Comparison of ENCODE assay signal across 1 cellular context in the genomic region with DNA sequence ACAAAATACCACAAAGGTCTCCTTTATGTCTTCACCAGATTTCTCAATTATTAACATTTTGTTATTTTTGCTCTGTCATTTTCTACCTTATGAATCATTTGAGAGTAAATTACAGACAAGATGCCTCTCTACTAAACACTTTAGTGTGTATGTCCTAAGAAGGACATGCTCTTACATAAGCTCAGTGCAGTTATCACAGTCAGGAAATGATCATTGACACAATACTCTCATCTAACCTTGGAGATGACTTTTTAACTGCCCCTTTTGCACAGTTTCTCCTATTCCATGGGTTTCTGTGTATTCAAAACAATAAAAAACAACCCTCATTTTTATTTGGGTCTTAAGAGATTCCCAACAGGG.
TF ChIP-seq lines count a peak whose summit lies in the region.

No MANE protein-coding gene starts in this region.

TF ChIP-seq in HepG2, 621 proteins besides CTCF, POLR2A, EP300 and RAD21:
- TF ChIP-seq, protein P1, sequence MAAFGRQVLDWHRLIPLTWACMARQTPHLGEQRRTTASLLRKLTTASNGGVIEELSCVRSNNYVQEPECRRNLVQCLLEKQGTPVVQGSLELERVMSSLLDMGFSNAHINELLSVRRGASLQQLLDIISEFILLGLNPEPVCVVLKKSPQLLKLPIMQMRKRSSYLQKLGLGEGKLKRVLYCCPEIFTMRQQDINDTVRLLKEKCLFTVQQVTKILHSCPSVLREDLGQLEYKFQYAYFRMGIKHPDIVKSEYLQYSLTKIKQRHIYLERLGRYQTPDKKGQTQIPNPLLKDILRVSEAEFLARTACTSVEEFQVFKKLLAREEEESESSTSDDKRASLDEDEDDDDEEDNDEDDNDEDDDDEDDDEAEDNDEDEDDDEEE (CRISPR knock-in tag; IDR thresholded peaks at IDR 0.05): no peak
- TF ChIP-seq TBL1XR1 (IDR thresholded peaks at IDR 0.05; ENCODE audit: borderline replicate concordance, low read length, partially characterized antibody) (no peak), CENPT (CRISPR knock-in tag; IDR thresholded peaks at IDR 0.05; ENCODE audit: low read depth) (no peak), SAFB2 (CRISPR knock-in tag; IDR thresholded peaks at IDR 0.05; ENCODE audit: borderline replicate concordance, low read depth) (no peak), ZNF530 (CRISPR knock-in tag; IDR thresholded peaks at IDR 0.05; ENCODE audit: low read depth) (no peak), ZNF550 (CRISPR knock-in tag; IDR thresholded peaks at IDR 0.05; ENCODE audit: borderline replicate concordance) (no peak), KDM4B (CRISPR knock-in tag; IDR thresholded peaks at IDR 0.05) (no peak), FOXK1 (CRISPR knock-in tag; IDR thresholded peaks at IDR 0.05; ENCODE audit: borderline replicate concordance, low read depth) (no peak), MXD4 (CRISPR knock-in tag; IDR thresholded peaks at IDR 0.05) (no peak), ZNF883 (CRISPR knock-in tag; IDR thresholded peaks at IDR 0.05; ENCODE audit: not compliant biosample characterization) (no peak), ZNF12 (CRISPR knock-in tag; IDR thresholded peaks at IDR 0.05) (no peak), RXRB (CRISPR knock-in tag; IDR thresholded peaks at IDR 0.05; ENCODE audit: borderline replicate concordance) (no peak), AGO2 (optimal IDR thresholded peaks at IDR 0.05; ENCODE audit: low read depth, low read length) (no peak), KLF16 (CRISPR knock-in tag; IDR thresholded peaks at IDR 0.05) (no peak)
- TF ChIP-seq, protein P2, sequence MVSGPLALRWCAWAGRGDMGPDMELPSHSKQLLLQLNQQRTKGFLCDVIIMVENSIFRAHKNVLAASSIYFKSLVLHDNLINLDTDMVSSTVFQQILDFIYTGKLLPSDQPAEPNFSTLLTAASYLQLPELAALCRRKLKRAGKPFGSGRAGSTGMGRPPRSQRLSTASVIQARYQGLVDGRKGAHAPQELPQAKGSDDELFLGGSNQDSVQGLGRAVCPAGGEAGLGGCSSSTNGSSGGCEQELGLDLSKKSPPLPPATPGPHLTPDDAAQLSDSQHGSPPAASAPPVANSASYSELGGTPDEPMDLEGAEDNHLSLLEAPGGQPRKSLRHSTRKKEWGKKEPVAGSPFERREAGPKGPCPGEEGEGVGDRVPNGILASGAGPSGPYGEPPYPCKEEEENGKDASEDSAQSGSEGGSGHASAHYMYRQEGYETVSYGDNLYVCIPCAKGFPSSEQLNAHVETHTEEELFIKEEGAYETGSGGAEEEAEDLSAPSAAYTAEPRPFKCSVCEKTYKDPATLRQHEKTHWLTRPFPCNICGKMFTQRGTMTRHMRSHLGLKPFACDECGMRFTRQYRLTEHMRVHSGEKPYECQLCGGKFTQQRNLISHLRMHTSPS (CRISPR knock-in tag; IDR thresholded peaks at IDR 0.05; ENCODE audit: low read depth): no peak
- TF ChIP-seq, protein P3, sequence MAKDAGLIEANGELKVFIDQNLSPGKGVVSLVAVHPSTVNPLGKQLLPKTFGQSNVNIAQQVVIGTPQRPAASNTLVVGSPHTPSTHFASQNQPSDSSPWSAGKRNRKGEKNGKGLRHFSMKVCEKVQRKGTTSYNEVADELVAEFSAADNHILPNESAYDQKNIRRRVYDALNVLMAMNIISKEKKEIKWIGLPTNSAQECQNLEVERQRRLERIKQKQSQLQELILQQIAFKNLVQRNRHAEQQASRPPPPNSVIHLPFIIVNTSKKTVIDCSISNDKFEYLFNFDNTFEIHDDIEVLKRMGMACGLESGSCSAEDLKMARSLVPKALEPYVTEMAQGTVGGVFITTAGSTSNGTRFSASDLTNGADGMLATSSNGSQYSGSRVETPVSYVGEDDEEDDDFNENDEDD (CRISPR knock-in tag; IDR thresholded peaks at IDR 0.05; ENCODE audit: borderline replicate concordance): no peak
- TF ChIP-seq, protein P4, sequence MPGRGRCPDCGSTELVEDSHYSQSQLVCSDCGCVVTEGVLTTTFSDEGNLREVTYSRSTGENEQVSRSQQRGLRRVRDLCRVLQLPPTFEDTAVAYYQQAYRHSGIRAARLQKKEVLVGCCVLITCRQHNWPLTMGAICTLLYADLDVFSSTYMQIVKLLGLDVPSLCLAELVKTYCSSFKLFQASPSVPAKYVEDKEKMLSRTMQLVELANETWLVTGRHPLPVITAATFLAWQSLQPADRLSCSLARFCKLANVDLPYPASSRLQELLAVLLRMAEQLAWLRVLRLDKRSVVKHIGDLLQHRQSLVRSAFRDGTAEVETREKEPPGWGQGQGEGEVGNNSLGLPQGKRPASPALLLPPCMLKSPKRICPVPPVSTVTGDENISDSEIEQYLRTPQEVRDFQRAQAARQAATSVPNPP (CRISPR knock-in tag; IDR thresholded peaks at IDR 0.05): no peak
- TF ChIP-seq, protein P5, sequence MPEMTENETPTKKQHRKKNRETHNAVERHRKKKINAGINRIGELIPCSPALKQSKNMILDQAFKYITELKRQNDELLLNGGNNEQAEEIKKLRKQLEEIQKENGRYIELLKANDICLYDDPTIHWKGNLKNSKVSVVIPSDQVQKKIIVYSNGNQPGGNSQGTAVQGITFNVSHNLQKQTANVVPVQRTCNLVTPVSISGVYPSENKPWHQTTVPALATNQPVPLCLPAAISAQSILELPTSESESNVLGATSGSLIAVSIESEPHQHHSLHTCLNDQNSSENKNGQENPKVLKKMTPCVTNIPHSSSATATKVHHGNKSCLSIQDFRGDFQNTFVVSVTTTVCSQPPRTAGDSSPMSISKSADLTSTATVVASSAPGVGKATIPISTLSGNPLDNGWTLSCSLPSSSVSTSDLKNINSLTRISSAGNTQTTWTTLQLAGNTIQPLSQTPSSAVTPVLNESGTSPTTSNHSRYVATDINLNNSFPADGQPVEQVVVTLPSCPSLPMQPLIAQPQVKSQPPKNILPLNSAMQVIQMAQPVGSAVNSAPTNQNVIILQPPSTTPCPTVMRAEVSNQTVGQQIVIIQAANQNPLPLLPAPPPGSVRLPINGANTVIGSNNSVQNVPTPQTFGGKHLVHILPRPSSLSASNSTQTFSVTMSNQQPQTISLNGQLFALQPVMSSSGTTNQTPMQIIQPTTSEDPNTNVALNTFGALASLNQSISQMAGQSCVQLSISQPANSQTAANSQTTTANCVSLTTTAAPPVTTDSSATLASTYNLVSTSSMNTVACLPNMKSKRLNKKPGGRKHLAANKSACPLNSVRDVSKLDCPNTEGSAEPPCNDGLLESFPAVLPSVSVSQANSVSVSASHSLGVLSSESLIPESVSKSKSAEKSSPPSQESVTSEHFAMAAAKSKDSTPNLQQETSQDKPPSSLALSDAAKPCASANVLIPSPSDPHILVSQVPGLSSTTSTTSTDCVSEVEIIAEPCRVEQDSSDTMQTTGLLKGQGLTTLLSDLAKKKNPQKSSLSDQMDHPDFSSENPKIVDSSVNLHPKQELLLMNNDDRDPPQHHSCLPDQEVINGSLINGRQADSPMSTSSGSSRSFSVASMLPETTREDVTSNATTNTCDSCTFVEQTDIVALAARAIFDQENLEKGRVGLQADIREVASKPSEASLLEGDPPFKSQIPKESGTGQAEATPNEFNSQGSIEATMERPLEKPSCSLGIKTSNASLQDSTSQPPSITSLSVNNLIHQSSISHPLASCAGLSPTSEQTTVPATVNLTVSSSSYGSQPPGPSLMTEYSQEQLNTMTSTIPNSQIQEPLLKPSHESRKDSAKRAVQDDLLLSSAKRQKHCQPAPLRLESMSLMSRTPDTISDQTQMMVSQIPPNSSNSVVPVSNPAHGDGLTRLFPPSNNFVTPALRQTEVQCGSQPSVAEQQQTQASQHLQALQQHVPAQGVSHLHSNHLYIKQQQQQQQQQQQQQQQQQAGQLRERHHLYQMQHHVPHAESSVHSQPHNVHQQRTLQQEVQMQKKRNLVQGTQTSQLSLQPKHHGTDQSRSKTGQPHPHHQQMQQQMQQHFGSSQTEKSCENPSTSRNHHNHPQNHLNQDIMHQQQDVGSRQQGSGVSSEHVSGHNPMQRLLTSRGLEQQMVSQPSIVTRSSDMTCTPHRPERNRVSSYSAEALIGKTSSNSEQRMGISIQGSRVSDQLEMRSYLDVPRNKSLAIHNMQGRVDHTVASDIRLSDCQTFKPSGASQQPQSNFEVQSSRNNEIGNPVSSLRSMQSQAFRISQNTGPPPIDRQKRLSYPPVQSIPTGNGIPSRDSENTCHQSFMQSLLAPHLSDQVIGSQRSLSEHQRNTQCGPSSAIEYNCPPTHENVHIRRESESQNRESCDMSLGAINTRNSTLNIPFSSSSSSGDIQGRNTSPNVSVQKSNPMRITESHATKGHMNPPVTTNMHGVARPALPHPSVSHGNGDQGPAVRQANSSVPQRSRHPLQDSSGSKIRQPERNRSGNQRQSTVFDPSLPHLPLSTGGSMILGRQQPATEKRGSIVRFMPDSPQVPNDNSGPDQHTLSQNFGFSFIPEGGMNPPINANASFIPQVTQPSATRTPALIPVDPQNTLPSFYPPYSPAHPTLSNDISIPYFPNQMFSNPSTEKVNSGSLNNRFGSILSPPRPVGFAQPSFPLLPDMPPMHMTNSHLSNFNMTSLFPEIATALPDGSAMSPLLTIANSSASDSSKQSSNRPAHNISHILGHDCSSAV (CRISPR knock-in tag; IDR thresholded peaks at IDR 0.05; ENCODE audit: borderline replicate concordance): no peak
- TF ChIP-seq, protein P6, sequence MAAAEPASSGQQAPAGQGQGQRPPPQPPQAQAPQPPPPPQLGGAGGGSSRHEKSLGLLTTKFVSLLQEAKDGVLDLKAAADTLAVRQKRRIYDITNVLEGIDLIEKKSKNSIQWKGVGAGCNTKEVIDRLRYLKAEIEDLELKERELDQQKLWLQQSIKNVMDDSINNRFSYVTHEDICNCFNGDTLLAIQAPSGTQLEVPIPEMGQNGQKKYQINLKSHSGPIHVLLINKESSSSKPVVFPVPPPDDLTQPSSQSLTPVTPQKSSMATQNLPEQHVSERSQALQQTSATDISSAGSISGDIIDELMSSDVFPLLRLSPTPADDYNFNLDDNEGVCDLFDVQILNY (CRISPR knock-in tag; conservative IDR thresholded peaks at IDR 0.05): no peak
